ENCODE assay signal across 9 cellular contexts in genomic region chr19:15108145-15108844, GRCh38. TPM values are rescaled to one million over a fixed set of nuclear protein-coding genes. Genes with fewer than 3 reads are reported as not detected.
DNase-seq lines count a peak whose midpoint lies in the region; ATAC-seq and TF ChIP-seq lines count a peak whose summit lies in the region.
"Had no signal": no experiment of that assay in that cellular context is flagged by ENCODE, and none has a peak within 500 bp of the region (broad histone marks: within the 10 kb centered on the region; RNA-seq: fewer than 3 reads in every experiment).

No MANE protein-coding gene starts in this region.

- H3K4me3 ChIP-seq in BLaER1 treated with 17β-estradiol and CSF1 and Interleukin-3, amounts not matched to agents 10 nM and 100 nM = no peak overlapping the region
- H3K4me3 ChIP-seq in fibroblast of the aortic adventitia (ENCODE audit: low read depth, low read length) (peak overlapping the region; percentile 83), neuron (ENCODE audit: low read length) (peak overlapping the region; percentile 94)

- TF ChIP-seq CTCF in fibroblast of the aortic adventitia (IDR thresholded peaks at IDR 0.05; ENCODE audit: insufficient read depth, low read length) = no peak

- H3K27me3 ChIP-seq in BLaER1 treated with 17β-estradiol and CSF1 and Interleukin-3, amounts not matched to agents 10 nM and 100 nM = no peaks in the 10 kb centered on the region
- no peaks in the 10 kb centered on the region for H3K27me3 ChIP-seq in neuron (ENCODE audit: insufficient read depth, low read length)

- H3K9me3 ChIP-seq in BLaER1 treated with 17β-estradiol and CSF1 and Interleukin-3, amounts not matched to agents 10 nM and 100 nM (replicated peaks in 1 of 11) = peaks cover 13 to 19% (median 17%) of the 10 kb centered on the region in 11 experiments
- peaks cover 8% of the 10 kb centered on the region for H3K9me3 ChIP-seq in neuron (ENCODE audit: low read length)

- no peak overlapping the region for H3K27ac ChIP-seq in BLaER1 treated with 17β-estradiol and CSF1 and Interleukin-3, amounts not matched to agents 10 nM and 100 nM

- H4K20me1 ChIP-seq in BLaER1 treated with 17β-estradiol and CSF1 and Interleukin-3, amounts not matched to agents 10 nM and 100 nM = peaks cover 0 to 16% (median 0%) of the 10 kb centered on the region in 11 experiments; a peak in 1 of 22 replicates

- H2AFZ ChIP-seq in neuron (ENCODE audit: low read depth, low read length) = no peak overlapping the region

- H3K36me3 ChIP-seq in BLaER1 treated with 17β-estradiol and CSF1 and Interleukin-3, amounts not matched to agents 10 nM and 100 nM = peaks cover 0 to 4% (median 2%) of the 10 kb centered on the region in 11 experiments; a peak in 9 of 22 replicates
- H3K36me3 ChIP-seq in neuron (ENCODE audit: insufficient read depth, low read length) = peaks cover 29% of the 10 kb centered on the region

- 0 out of 22 replicates have a peak overlapping the region, but pooled peaks of 1 of the 11 experiments have one; percentile 9 for H3K9ac ChIP-seq in BLaER1 treated with 17β-estradiol and CSF1 and Interleukin-3, amounts not matched to agents 10 nM and 100 nM

- DNase-seq in fibroblast of the aortic adventitia (ENCODE audit: low read depth) = no peak
- DNase-seq in NCI-H510A (lab: John Stamatoyannopoulos, UW) = no peak
- no peak for DNase-seq in G401 (ENCODE audit: low spot score)
- DNase-seq in NCI-H748 (lab: John Stamatoyannopoulos, UW; ENCODE audit: unreplicated experiment) = no peak
- no peak for DNase-seq in stimulated activated CD8-positive, alpha-beta memory T cell treated with anti-CD3 and anti-CD28 coated beads, Interleukin-4, amount 100 ng/mL, for 48 hours
- DNase-seq: NCI-H2171 had no signal

- ATAC-seq in SK-N-SH treated with all-trans-retinoic acid at 6 μM for 48 hours = peak; percentile 26

- H3K4me2 ChIP-seq in BLaER1 treated with 17β-estradiol and CSF1 and Interleukin-3, amounts not matched to agents 10 nM and 100 nM = peak overlapping the region in 10 of 11 experiments; percentile 15 to 60 (median 34); a peak in 12 of 22 replicates

- H3K4me1 ChIP-seq in BLaER1 treated with 17β-estradiol and CSF1 and Interleukin-3, amounts not matched to agents 10 nM and 100 nM = peaks cover 0 to 11% (median 9%) of the 10 kb centered on the region in 10 experiments; a peak in 16 of 20 replicates
- peaks cover 8% of the 10 kb centered on the region for H3K4me1 ChIP-seq in neuron (ENCODE audit: insufficient read depth, low read length)

- in situ Hi-C loops in G401 (cut with HindIII; ENCODE audit: low sequenced_read_pairs) = no loop called here

TF ChIP-seq in SK-N-SH treated with all-trans-retinoic acid at 6 μM for 48 hours, 23 proteins besides CTCF, POLR2A, EP300 and RAD21:
- TF ChIP-seq ISL1 (CRISPR knock-in tag; IDR thresholded peaks at IDR 0.05) = no peak
- no peak for TF ChIP-seq CREB5 (CRISPR knock-in tag; IDR thresholded peaks at IDR 0.05; ENCODE audit: low read depth)

RNA-seq across cellular contexts. Expression of gene SYDE1, which starts 1.1 kb away (rescaled TPM):
- total RNA-seq in fibroblast of the aortic adventitia (ENCODE audit: low replicate concordance) = 36.2 and 46.9 TPM in 2 replicates
- 43.0 and 56.5 TPM in 2 replicates for total RNA-seq in G401 (2014; rRNA removed; shearing (Covaris generic))

RNA-seq across cellular contexts. Expression of gene OR1I1, which starts 26.3 kb away (rescaled TPM):
- total RNA-seq in fibroblast of the aortic adventitia (ENCODE audit: low replicate concordance) = not detected in 2 replicates
- total RNA-seq in G401 (2014; rRNA removed; shearing (Covaris generic)) = not detected in 2 replicates

RNA-seq across cellular contexts. Expression of gene CASP14, which starts 59.0 kb away (rescaled TPM):
- total RNA-seq in fibroblast of the aortic adventitia (ENCODE audit: low replicate concordance) = not detected in 2 replicates
- total RNA-seq in G401 (2014; rRNA removed; shearing (Covaris generic)) = not detected in 2 replicates

Comparison
In these comparisons a context has a peak if more than half of its experiments do, and no peak if none do; other contexts are left out.
1. H3K4me3 ChIP-seq: peak in fibroblast of the aortic adventitia (single experiment) and neuron (single experiment); none in BLaER1 treated with 17β-estradiol and CSF1 and Interleukin-3, amounts not matched to agents 10 nM and 100 nM (0 of 10).